Comparison of ENCODE assay signal across 8 cellular contexts in the genomic region with DNA sequence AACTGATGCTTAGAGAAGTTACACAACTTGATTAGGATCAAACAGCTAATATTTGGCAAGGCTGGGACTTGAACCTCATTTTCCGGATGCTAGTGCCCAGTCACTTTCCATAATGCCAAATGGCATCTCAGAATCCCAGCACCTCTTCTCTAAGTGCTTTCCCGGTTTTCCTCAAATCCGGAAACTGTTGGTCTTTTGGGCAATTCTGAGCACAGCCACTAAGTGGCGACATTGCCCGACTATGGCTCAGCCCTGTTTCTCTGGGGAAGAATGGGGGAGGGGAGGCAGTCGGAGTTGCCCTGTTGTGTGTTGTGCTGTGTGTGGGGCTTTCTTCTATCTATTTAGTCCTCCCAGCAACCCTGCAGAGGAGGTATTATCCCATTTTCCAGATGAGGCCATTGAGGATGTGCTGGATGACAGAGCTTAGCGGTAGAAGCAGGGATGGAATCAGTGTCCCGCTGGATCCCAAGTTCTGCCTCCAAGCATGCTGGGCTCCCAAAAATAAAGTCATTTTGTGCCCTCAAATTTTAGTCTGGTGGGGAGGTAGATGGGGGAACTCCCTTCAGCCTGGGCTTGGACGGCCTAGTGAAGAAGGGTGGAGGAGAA.
DNase-seq lines count a peak whose midpoint lies in the region; ATAC-seq and TF ChIP-seq lines count a peak whose summit lies in the region.

No MANE protein-coding gene starts in this region.

- H3K4me1 ChIP-seq in SJSA1 (replicated peaks) = no peaks in the 10 kb centered on the region

- H3K27ac ChIP-seq in SJSA1 = no peak overlapping the region

- no peak for ATAC-seq in stimulated activated naive CD8-positive, alpha-beta T cell treated with anti-CD3 and anti-CD28 coated beads, Interleukin-15, Interleukin-2, amounts not matched to agents 100 U/mL and 50 U/mL, for 24 hours
- ATAC-seq in GM18505 (IDR thresholded peaks at IDR 0.05; ENCODE audit: unreplicated experiment) (no peak), HG03025 (IDR thresholded peaks at IDR 0.05; ENCODE audit: low FRiP score, unreplicated experiment) (no peak)

- H3K36me3 ChIP-seq in SJSA1 = no peaks in the 10 kb centered on the region

- no peak for TF ChIP-seq POLR2A in GM18505 (IDR thresholded peaks at IDR 0.05; ENCODE audit: borderline replicate concordance, extremely low read depth, insufficient read depth, insufficient read length)

- H3K9me3 ChIP-seq in SJSA1 (replicated peaks) = no peaks in the 10 kb centered on the region

- no peak overlapping the region for H3K4me3 ChIP-seq in SJSA1

- DNase-seq in NCI-H2196 (lab: John Stamatoyannopoulos, UW; ENCODE audit: unreplicated experiment) (peak; percentile 29), NCI-H2196 treated with DMSO at 0.1 percent for 48 hours (lab: John Stamatoyannopoulos, UW; ENCODE audit: unreplicated experiment) (no peak), KG1 (lab: John Stamatoyannopoulos, UW) (peak; percentile 11), SJSA1 (ENCODE audit: low read depth in 1 of 2, low spot score in 2 of 2) (peak; percentile 61 to 68), foreskin melanocyte (peak; percentile 47)
- DNase-seq in stimulated activated naive CD8-positive, alpha-beta T cell treated with anti-CD3 and anti-CD28 coated beads, Interleukin-15, Interleukin-2, amounts not matched to agents 100 U/mL and 50 U/mL, for 24 hours = peak; percentile 36

- no peaks in the 10 kb centered on the region for H3K27me3 ChIP-seq in SJSA1 (replicated peaks)
